ENCODE assay signal across 8 cellular contexts in genomic region chr2:224284134-224284946, GRCh38.
DNase-seq lines count a peak whose midpoint lies in the region; ATAC-seq, FAIRE-seq and TF ChIP-seq lines count a peak whose summit lies in the region.

No MANE protein-coding gene starts in this region.

- no peak overlapping the region for H3K23ac ChIP-seq in H9 (ENCODE audit: insufficient read length, low read depth, low read length)

- no peak overlapping the region for H2AFZ ChIP-seq in H9 (ENCODE audit: low read length)

- no peak overlapping the region for H3K27ac ChIP-seq in H9 (ENCODE audit: insufficient read length, low read depth, low read length)

- H3K14ac ChIP-seq in H9 (ENCODE audit: insufficient read depth, low read length) = no peak overlapping the region

- H3K36me3 ChIP-seq in NT2/D1 (ENCODE audit: insufficient read depth, insufficient read length, low read length) (no peaks in the 10 kb centered on the region), MG63 (no peaks in the 10 kb centered on the region)

- H2AK5ac ChIP-seq in H9 (ENCODE audit: insufficient read length, low read length) = no peak overlapping the region

- H3K4me1 ChIP-seq in H9 (ENCODE audit: insufficient read depth, low read length) (no peaks in the 10 kb centered on the region), NT2/D1 (ENCODE audit: insufficient read depth, insufficient read length) (no peaks in the 10 kb centered on the region)

- H4K20me1 ChIP-seq in H9 (ENCODE audit: control insufficient read depth, insufficient read depth, insufficient read length) = no peaks in the 10 kb centered on the region

- H3K9me3 Mint-ChIP-seq in H9 = no peaks in the 10 kb centered on the region
- no peaks in the 10 kb centered on the region for H3K9me3 Mint-ChIP-seq in nephron

- H3K18ac ChIP-seq in H9 (ENCODE audit: insufficient read length, low read depth, low read length) = no peak overlapping the region

- DNase-seq in SIG-M5 treated with dmso at 0.1 percent for 504 hours (lab: John Stamatoyannopoulos, UW; ENCODE audit: unreplicated experiment) = peak; percentile 13
- no peak for DNase-seq in SIG-M5 (lab: John Stamatoyannopoulos, UW)
- DNase-seq in H9 = peak; percentile 43
- peak; percentile 38 for DNase-seq in NT2/D1 (ENCODE audit: low read depth, low spot score)
- no peak for DNase-seq in MG63

- H3K27me3 Mint-ChIP-seq in H9 (ENCODE audit: low read depth) (no peaks in the 10 kb centered on the region; the same call in none of the 2 replicates), nephron (ENCODE audit: low read depth) (no peaks in the 10 kb centered on the region)

- no peaks in the 10 kb centered on the region for H3K23me2 ChIP-seq in H9 (ENCODE audit: insufficient read length, low read depth, low read length, poor library complexity, severe bottlenecking)

- H3K27ac Mint-ChIP-seq in H9 (no peak overlapping the region), nephron (peak overlapping the region in 2 of 3 experiments; percentile 42 to 58)

- no peak overlapping the region for H3K9ac ChIP-seq in H9 (ENCODE audit: extremely low read depth, insufficient read length, low read length)
- no peak overlapping the region for H3K9ac ChIP-seq in NT2/D1 (ENCODE audit: insufficient read length, low read depth)

- no peak overlapping the region for H3K4me3 Mint-ChIP-seq in H9
- no peak overlapping the region for H3K4me3 Mint-ChIP-seq in nephron

- H3K56ac ChIP-seq in H9 (ENCODE audit: insufficient read length, low read depth, low read length) = no peak overlapping the region

- H3K4me3 ChIP-seq in NT2/D1 (ENCODE audit: insufficient read length, low read depth) (no peak overlapping the region), MG63 (no peak overlapping the region)

- no peak overlapping the region for H4K8ac ChIP-seq in H9 (replicated peaks; ENCODE audit: insufficient read length, low read depth, low read length)

- no peak overlapping the region for H2BK120ac ChIP-seq in H9 (ENCODE audit: low read depth, low read length, poor library complexity, severe bottlenecking)

- no peak for ATAC-seq in GM19395 (IDR thresholded peaks at IDR 0.05; ENCODE audit: unreplicated experiment)

- H2BK20ac ChIP-seq in H9 (ENCODE audit: low read depth, low read length, poor library complexity, severe bottlenecking) = no peak overlapping the region

- peak; percentile 95 for TF ChIP-seq CTCF in H9 (conservative IDR thresholded peaks at IDR 0.05)
- TF ChIP-seq CTCF in nephron (IDR thresholded peaks at IDR 0.05; ENCODE audit: unreplicated experiment in 3 of 3) = peak; percentile 78 to 93 (median 79)

- no peaks in the 10 kb centered on the region for H3K79me1 ChIP-seq in H9 (ENCODE audit: insufficient read depth, low read depth, low read length, poor library complexity, severe bottlenecking)

- H3K36me3 Mint-ChIP-seq in H9 (ENCODE audit: insufficient read depth in 1 of 3, low read depth in 3 of 3) (no peaks in the 10 kb centered on the region), nephron (ENCODE audit: low read depth) (no peaks in the 10 kb centered on the region)

- no peaks in the 10 kb centered on the region for H3K4me1 Mint-ChIP-seq in H9
- peaks cover 28% of the 10 kb centered on the region for H3K4me1 Mint-ChIP-seq in nephron

- FAIRE-seq in endometrium (lab: Jason Lieb, UNC) = peak; percentile 69

- H3K4ac ChIP-seq in H9 (ENCODE audit: low read depth, low read length) = no peak overlapping the region

- no peak overlapping the region for H2BK5ac ChIP-seq in H9 (ENCODE audit: insufficient read length, low read length)

- H3T11ph ChIP-seq in H9 (ENCODE audit: low read length) = no peak overlapping the region

- H3K27me3 ChIP-seq in H9 (ENCODE audit: insufficient read depth, low read length) = no peaks in the 10 kb centered on the region
- no peaks in the 10 kb centered on the region for H3K27me3 ChIP-seq in NT2/D1 (ENCODE audit: insufficient read depth, insufficient read length)
- no peaks in the 10 kb centered on the region for H3K27me3 ChIP-seq in MG63

- no peak overlapping the region for H4K91ac ChIP-seq in H9 (ENCODE audit: insufficient read length, low read depth, low read length)

- H3K79me2 ChIP-seq in H9 (ENCODE audit: insufficient read depth, low read length) = no peaks in the 10 kb centered on the region

- no peak overlapping the region for H3K4me2 ChIP-seq in H9 (ENCODE audit: insufficient read depth, insufficient read length, low read length)

- no peak overlapping the region for H2BK15ac ChIP-seq in H9 (ENCODE audit: low read depth, low read length)

- no CpG with 5 or more reads among the region's 1 CpG for WGBS in H9 (ENCODE audit: extremely low coverage, insufficient read length, low lambda C conversion rate)

- H4K5ac ChIP-seq in H9 (ENCODE audit: insufficient read length, low read depth, low read length) = no peak overlapping the region

- no peaks in the 10 kb centered on the region for H3K9me3 ChIP-seq in H9 (ENCODE audit: control insufficient read depth, low read depth, low read length)
- no peaks in the 10 kb centered on the region for H3K9me3 ChIP-seq in NT2/D1 (ENCODE audit: insufficient read depth, low read length)
- no peaks in the 10 kb centered on the region for H3K9me3 ChIP-seq in MG63

- H2BK12ac ChIP-seq in H9 (ENCODE audit: insufficient read length, low read depth, low read length) = no peak overlapping the region

Comparison
In these comparisons a context has a peak if more than half of its experiments do, and no peak if none do; other contexts are left out.
1. DNase-seq: peak in SIG-M5 treated with dmso at 0.1 percent for 504 hours (single experiment), H9 (single experiment) and NT2/D1 (single experiment); none in SIG-M5 (single experiment) and MG63 (single experiment).
2. H3K27ac Mint-ChIP-seq: peak in nephron (2 of 3); none in H9 (0 of 3).